In genomic region chr16:30052671-30053372, GRCh38 we compare ENCODE assay signal across 8 cellular contexts. TPM values are rescaled to one million over a fixed set of nuclear protein-coding genes. Genes with fewer than 3 reads are reported as not detected.
DNase-seq lines count a peak whose midpoint lies in the region; ATAC-seq and TF ChIP-seq lines count a peak whose summit lies in the region.

No MANE protein-coding gene starts in this region.

- peaks cover 18% of the 10 kb centered on the region for H3K4me1 Mint-ChIP-seq in CD14-positive monocyte
- peaks cover 38% of the 10 kb centered on the region for H3K4me1 Mint-ChIP-seq in activated T-cell treated with anti-CD3 and anti-CD28 coated beads, Interleukin-2, amount 50 U/mL, for 72 hours (ENCODE audit: low read depth)
- peaks cover 10 to 23% (median 10%) of the 10 kb centered on the region in 3 donors for H3K4me1 Mint-ChIP-seq in naive B cell

- H3K4me3 ChIP-seq in Karpas-422 (ENCODE audit: low read length), result peak overlapping the region; percentile 84
- peak overlapping the region; percentile 86 to 94 for H3K4me3 ChIP-seq in Panc1 (ENCODE audit: low read depth in 2 of 2, low read length in 2 of 2)

- H3K27ac ChIP-seq in Karpas-422 (ENCODE audit: low read length) (no peak overlapping the region), Panc1 (ENCODE audit: low read length) (peak overlapping the region; percentile 88)

- H3K9me3 ChIP-seq in Karpas-422 (ENCODE audit: low read length) (no peaks in the 10 kb centered on the region), Panc1 (ENCODE audit: control insufficient read depth, insufficient read depth, low read depth, low read length) (no peaks in the 10 kb centered on the region)

- POLR2A ChIA-PET in Panc1 (lab: Charles Lee), result interaction anchor here (0.5 to 1.4 kb wide), 2 partner anchors 13 to 41 kb away, joined by 3 to 5 read pairs; partner anchors contain the start of gene ALDOA

- ATAC-seq in Panc1 (peak; percentile 83), naive B cell (ENCODE audit: low read depth in 2 of 2) (peak; percentile 76 to 88)
- ATAC-seq in activated T-cell treated with anti-CD3 and anti-CD28 coated beads, Interleukin-2, amount 50 U/mL, for 72 hours (replicated peaks in 1 of 2), result peak; percentile 86 to 91

- peaks cover 0 to 1% (median 0%) of the 10 kb centered on the region in 3 donors for H3K27me3 Mint-ChIP-seq in CD14-positive monocyte (ENCODE audit: low read depth in 3 of 3)
- H3K27me3 Mint-ChIP-seq in activated T-cell treated with anti-CD3 and anti-CD28 coated beads, Interleukin-2, amount 50 U/mL, for 72 hours (ENCODE audit: low read depth), result no peaks in the 10 kb centered on the region
- H3K27me3 Mint-ChIP-seq in naive B cell, result no peaks in the 10 kb centered on the region

- H3K9ac ChIP-seq in Karpas-422 (ENCODE audit: low read length), result peak overlapping the region; percentile 85

- intact Hi-C loops in CD14-positive monocyte (cut with micrococcal nuclease) (no loop called here), Panc1 (cut with micrococcal nuclease; ENCODE audit: unreplicated experiment) (no loop called here)

- H3K36me3 Mint-ChIP-seq in CD14-positive monocyte, result no peaks in the 10 kb centered on the region
- peaks cover 0 to 4% of the 10 kb centered on the region in 2 donors for H3K36me3 Mint-ChIP-seq in activated T-cell treated with anti-CD3 and anti-CD28 coated beads, Interleukin-2, amount 50 U/mL, for 72 hours (ENCODE audit: insufficient read depth in 2 of 2)
- H3K36me3 Mint-ChIP-seq in naive B cell, result no peaks in the 10 kb centered on the region

- CTCF ChIA-PET in Panc1 (lab: Charles Lee), result interaction anchor here (0.6 kb wide), 2 partner anchors 9 to 1471 kb away, joined by 3 read pairs; no protein-coding TSS in a partner anchor

- H3K27me3 ChIP-seq in Karpas-422 (ENCODE audit: low read length), result no peaks in the 10 kb centered on the region
- no peaks in the 10 kb centered on the region for H3K27me3 ChIP-seq in Panc1 (ENCODE audit: control insufficient read depth, insufficient read depth, low read length)

- no peaks in the 10 kb centered on the region for H3K9me2 ChIP-seq in Karpas-422 (replicated peaks; ENCODE audit: insufficient read depth, low read length)

- H3K79me2 ChIP-seq in Karpas-422 (ENCODE audit: low read length), result 0 out of 2 replicates have a peak, but pooled peaks cover 3% of the 10 kb centered on the region

- DNase-seq in CD14-positive monocyte (ENCODE audit: low spot score) (peak; percentile 93), GM20000 (ENCODE audit: low spot score) (peak; percentile 93), Karpas-422 (peak; percentile 96), Panc1 (ENCODE audit: low read depth, low spot score) (peak; percentile 48), fibroblast of gingiva (ENCODE audit: low read depth) (peak; percentile 89), naive B cell (peak; percentile 81)
- peak; percentile 95 for DNase-seq in activated T-cell treated with anti-CD3 and anti-CD28 coated beads, Interleukin-2, amount 50 U/mL, for 72 hours
- peak; percentile 82 to 85 for DNase-seq in stimulated activated CD8-positive, alpha-beta memory T cell treated with anti-CD3 and anti-CD28 coated beads, Interleukin-7, amount 100 ng/mL, for 4 hours (ENCODE audit: low read depth in 2 of 2)

- H2AFZ ChIP-seq in Karpas-422 (ENCODE audit: low read length), result peak overlapping the region; percentile 95

- in situ Hi-C loops in Panc1 (cut with HindIII; ENCODE audit: low pct_unique_long_range_greater_than_20kb, low sequenced_read_pairs), result no loop called here

- H3K4me2 ChIP-seq in Karpas-422 (ENCODE audit: low read depth, low read length, poor library complexity, severe bottlenecking), result peak overlapping the region; percentile 97

- peak overlapping the region; percentile 71 to 86 for H3K4me3 Mint-ChIP-seq in CD14-positive monocyte
- peak overlapping the region; percentile 90 to 91 for H3K4me3 Mint-ChIP-seq in activated T-cell treated with anti-CD3 and anti-CD28 coated beads, Interleukin-2, amount 50 U/mL, for 72 hours
- H3K4me3 Mint-ChIP-seq in naive B cell, result peak overlapping the region; percentile 85 to 94 (median 89)

- H3K4me1 ChIP-seq in Karpas-422 (ENCODE audit: low read length) (peaks cover 31% of the 10 kb centered on the region), Panc1 (ENCODE audit: control insufficient read depth, insufficient read depth, low read length) (peaks cover 19% of the 10 kb centered on the region)

- no TSS peak for BruUV-seq in Panc1 (replicated peaks; lab: Mats Ljungman, UMichigan)

- H4K20me1 ChIP-seq in Karpas-422 (ENCODE audit: insufficient read depth, low read depth, low read length), result no peaks in the 10 kb centered on the region

- no peak for TF ChIP-seq CTCF in CD14-positive monocyte (IDR thresholded peaks at IDR 0.05)
- TF ChIP-seq CTCF in GM20000 (IDR thresholded peaks at IDR 0.05; ENCODE audit: extremely low read depth, missing control alignments), result no peak
- TF ChIP-seq CTCF in Panc1 (IDR thresholded peaks at IDR 0.05), result no peak

- peak overlapping the region in 5 of 7 donors; percentile 40 to 61 (median 50) for H3K27ac Mint-ChIP-seq in CD14-positive monocyte
- H3K27ac Mint-ChIP-seq in activated T-cell treated with anti-CD3 and anti-CD28 coated beads, Interleukin-2, amount 50 U/mL, for 72 hours, result peak overlapping the region; percentile 83
- H3K27ac Mint-ChIP-seq in naive B cell, result peak overlapping the region in 5 of 6 donors; percentile 42 to 90 (median 83)

- H3K9me3 Mint-ChIP-seq in CD14-positive monocyte (peaks cover 0 to 3% (median 0%) of the 10 kb centered on the region in 7 donors), naive B cell (no peaks in the 10 kb centered on the region)
- no peaks in the 10 kb centered on the region for H3K9me3 Mint-ChIP-seq in activated T-cell treated with anti-CD3 and anti-CD28 coated beads, Interleukin-2, amount 50 U/mL, for 72 hours

- no peaks in the 10 kb centered on the region for H3K36me3 ChIP-seq in Karpas-422 (ENCODE audit: insufficient read depth, low read length)
- no peaks in the 10 kb centered on the region; the same call in 1 of the 2 replicates for H3K36me3 ChIP-seq in Panc1 (ENCODE audit: control insufficient read depth, insufficient read depth, low read length)

RNA-seq across cellular contexts. Expression of gene ALDOA, which starts 12.7 kb away (rescaled TPM):
- polyA plus RNA-seq in CD14-positive monocyte, result 1,000 to 10,000 TPM; 1,429 to 1,628 TPM
- 1,486 and 1,797 TPM in 2 replicates for total RNA-seq in Karpas-422 (2014; rRNA removed; shearing (Covaris generic); ENCODE audit: low replicate concordance)
- total RNA-seq in Panc1 (2021; ENCODE audit: unreplicated experiment), result 2,516 TPM
- 4,980 TPM for polyA plus RNA-seq in Panc1 (2012; ENCODE audit: insufficient read length)
- 100 to 1,000 TPM; 857 to 918 TPM for total RNA-seq in activated T-cell treated with anti-CD3 and anti-CD28 coated beads, Interleukin-2, amount 50 U/mL, for 72 hours
- 100 to 1,000 TPM; 627 to 911 (median 721) TPM for polyA plus RNA-seq in naive B cell (ENCODE audit: low read depth in 6 of 6)

RNA-seq across cellular contexts. Expression of gene TLCD3B, which starts 21.8 kb away (rescaled TPM):
- polyA plus RNA-seq in CD14-positive monocyte (not detected), naive B cell (ENCODE audit: low read depth in 6 of 6) (not detected)
- 1.0 TPM in 1 of 2 replicates, not detected in the other for total RNA-seq in Karpas-422 (2014; rRNA removed; shearing (Covaris generic); ENCODE audit: low replicate concordance)
- 3.5 TPM for total RNA-seq in Panc1 (2021; ENCODE audit: unreplicated experiment)
- polyA plus RNA-seq in Panc1 (2012; ENCODE audit: insufficient read length), result 4.2 TPM
- 1 to 10 TPM; 4.5 to 6.9 TPM for total RNA-seq in activated T-cell treated with anti-CD3 and anti-CD28 coated beads, Interleukin-2, amount 50 U/mL, for 72 hours

RNA-seq across cellular contexts. Expression of gene PPP4C, which starts 23.0 kb away (rescaled TPM):
- polyA plus RNA-seq in CD14-positive monocyte, result 100 to 1,000 TPM; 279 to 388 TPM
- total RNA-seq in Karpas-422 (2014; rRNA removed; shearing (Covaris generic); ENCODE audit: low replicate concordance), result 103 and 154 TPM in 2 replicates
- 186 TPM for total RNA-seq in Panc1 (2021; ENCODE audit: unreplicated experiment)
- 309 TPM for polyA plus RNA-seq in Panc1 (2012; ENCODE audit: insufficient read length)
- total RNA-seq in activated T-cell treated with anti-CD3 and anti-CD28 coated beads, Interleukin-2, amount 50 U/mL, for 72 hours, result 100 to 1,000 TPM; 114 to 124 TPM
- polyA plus RNA-seq in naive B cell (ENCODE audit: low read depth in 6 of 6), result 100 to 1,000 TPM; 180 to 273 (median 206) TPM

RNA-seq across cellular contexts. Expression of gene C16orf92, which starts 29.8 kb away (rescaled TPM):
- polyA plus RNA-seq in CD14-positive monocyte (not detected), naive B cell (ENCODE audit: low read depth in 6 of 6) (not detected)
- total RNA-seq in Karpas-422 (2014; rRNA removed; shearing (Covaris generic); ENCODE audit: low replicate concordance), result not detected in 2 replicates
- total RNA-seq in Panc1 (2021; ENCODE audit: unreplicated experiment), result not detected
- not detected for polyA plus RNA-seq in Panc1 (2012; ENCODE audit: insufficient read length)
- total RNA-seq in activated T-cell treated with anti-CD3 and anti-CD28 coated beads, Interleukin-2, amount 50 U/mL, for 72 hours, result not detected

RNA-seq across cellular contexts. Expression of gene TBX6, which starts 38.9 kb away (rescaled TPM):
- polyA plus RNA-seq in CD14-positive monocyte (under 1 TPM; 0.10 to 0.11 TPM), naive B cell (ENCODE audit: low read depth in 6 of 6) (under 1 TPM; 0.18 to 0.64 (median 0.41) TPM)
- total RNA-seq in Karpas-422 (2014; rRNA removed; shearing (Covaris generic); ENCODE audit: low replicate concordance), result 1.8 and 2.1 TPM in 2 replicates
- 0.46 TPM for total RNA-seq in Panc1 (2021; ENCODE audit: unreplicated experiment)
- 0.97 TPM for polyA plus RNA-seq in Panc1 (2012; ENCODE audit: insufficient read length)
- total RNA-seq in activated T-cell treated with anti-CD3 and anti-CD28 coated beads, Interleukin-2, amount 50 U/mL, for 72 hours, result 1 to 10 TPM; 4.2 to 5.8 TPM
